Comparison of ENCODE assay signal across 7 cellular contexts in genomic region chr3:72997421-72997961, GRCh38. TPM values are rescaled to one million over a fixed set of nuclear protein-coding genes. Genes with fewer than 3 reads are reported as not detected.
DNase-seq lines count a peak whose midpoint lies in the region; TF ChIP-seq lines count a peak whose summit lies in the region.

No MANE protein-coding gene starts in this region.

- H3K9ac ChIP-seq in ES-I3 (ENCODE audit: low read depth, low read length) (peak overlapping the region; percentile 97), H9 (ENCODE audit: extremely low read depth, insufficient read length, low read length) (peak overlapping the region; percentile 98)

- no peak overlapping the region for H2AFZ ChIP-seq in H9 (ENCODE audit: low read length)

- H3K79me2 ChIP-seq in H9 (ENCODE audit: insufficient read depth, low read length): peaks cover 46% of the 10 kb centered on the region

- peaks cover 23 to 41% of the 10 kb centered on the region in 2 experiments for H3K4me1 Mint-ChIP-seq in H9

- H3K9me3 Mint-ChIP-seq in H9: no peaks in the 10 kb centered on the region

- no peak overlapping the region for H4K91ac ChIP-seq in H9 (ENCODE audit: insufficient read length, low read depth, low read length)

- TF ChIP-seq CTCF in H9 (conservative IDR thresholded peaks at IDR 0.05) (peak; percentile 65), tibial nerve (IDR thresholded peaks at IDR 0.05) (peak; percentile 24 to 59 (median 41))

- peak overlapping the region; percentile 95 to 99 (median 97) for H3K27ac Mint-ChIP-seq in H9

- H2AK5ac ChIP-seq in H9 (ENCODE audit: insufficient read length, low read length): peak overlapping the region; percentile 71

- no peak overlapping the region for H4K8ac ChIP-seq in H9 (replicated peaks; ENCODE audit: insufficient read length, low read depth, low read length)

- H3K4me3 ChIP-seq in esophagus (ENCODE audit: low read depth in 1 of 2, low read length in 2 of 2) (peak overlapping the region; percentile 79 to 95), tibial nerve (peak overlapping the region; percentile 72 to 96 (median 94))

- H4K20me1 ChIP-seq in H9 (ENCODE audit: control insufficient read depth, insufficient read depth, insufficient read length): no peaks in the 10 kb centered on the region

- peak overlapping the region; percentile 84 to 89 for H3K4me3 Mint-ChIP-seq in H9

- H2BK20ac ChIP-seq in H9 (ENCODE audit: low read depth, low read length, poor library complexity, severe bottlenecking): no peak overlapping the region

- no peak overlapping the region for H3K23ac ChIP-seq in H9 (ENCODE audit: insufficient read length, low read depth, low read length)

- no peak for TF ChIP-seq POLR2A in tibial nerve (IDR thresholded peaks at IDR 0.05)

- peaks cover 10% of the 10 kb centered on the region for H3K23me2 ChIP-seq in H9 (ENCODE audit: insufficient read length, low read depth, low read length, poor library complexity, severe bottlenecking)

- TF ChIP-seq EP300 in tibial nerve (IDR thresholded peaks at IDR 0.05): no peak

- no CpG with 5 or more reads among the region's 16 CpGs for WGBS in H9 (ENCODE audit: extremely low coverage, insufficient read length, low lambda C conversion rate)
- WGBS in esophagus, 2 donors: 0 to 1% methylated on average over 16 of the region's 16 CpGs
- 0 to 1% methylated on average over 16 of the region's 16 CpGs for WGBS in tibial nerve, 2 donors

- DNase-seq in H9: no peak
- DNase-seq in NCI-H2227 (lab: John Stamatoyannopoulos, UW; ENCODE audit: unreplicated experiment): peak; percentile 52
- DNase-seq in activated CD4-positive, alpha-beta T cell treated with anti-CD3 and anti-CD28 coated beads, Interleukin-2, amount 50 U/mL, for 24 hours (ENCODE audit: low read depth in 1 of 2, low spot score in 1 of 2): peak; percentile 8 to 26
- DNase-seq in myocyte (ENCODE audit: low read depth): peak; percentile 74
- peak in 1 of 2 donors; percentile 42 for DNase-seq in tibial nerve (ENCODE audit: low spot score in 2 of 2)

- H3K27me3 ChIP-seq in H9 (ENCODE audit: insufficient read depth, low read length) (no peaks in the 10 kb centered on the region), esophagus (ENCODE audit: control insufficient read depth in 1 of 2, insufficient read depth in 2 of 2, low read length in 2 of 2) (no peaks in the 10 kb centered on the region), tibial nerve (no peaks in the 10 kb centered on the region)

- H3K27ac ChIP-seq in H9 (ENCODE audit: insufficient read length, low read depth, low read length) (peak overlapping the region; percentile 83), esophagus (ENCODE audit: low read depth in 2 of 2, low read length in 1 of 2) (peak overlapping the region; percentile 95), tibial nerve (peak overlapping the region; percentile 98 to 100 (median 99))

- no peaks in the 10 kb centered on the region for H3K9me3 ChIP-seq in ES-I3 (ENCODE audit: control insufficient read depth, insufficient read depth, low read length)
- H3K9me3 ChIP-seq in H9 (ENCODE audit: control insufficient read depth, low read depth, low read length): no peaks in the 10 kb centered on the region
- no peaks in the 10 kb centered on the region for H3K9me3 ChIP-seq in esophagus (ENCODE audit: control insufficient read depth in 2 of 2, insufficient read depth in 1 of 2, low read depth in 1 of 2, low read length in 1 of 2)
- H3K9me3 ChIP-seq in tibial nerve: no peaks in the 10 kb centered on the region

- peaks cover 11% of the 10 kb centered on the region for H3K36me3 ChIP-seq in ES-I3 (ENCODE audit: insufficient read depth, low read length)
- H3K36me3 ChIP-seq in esophagus (ENCODE audit: control insufficient read depth in 2 of 2, insufficient read depth in 2 of 2, low read length in 1 of 2): peaks cover 0 to 4% of the 10 kb centered on the region in 2 donors
- H3K36me3 ChIP-seq in tibial nerve: peaks cover 0 to 10% (median 0%) of the 10 kb centered on the region in 3 donors

- H3K4ac ChIP-seq in H9 (ENCODE audit: low read depth, low read length): no peak overlapping the region; the same call in 1 of the 2 replicates

- no peak overlapping the region for H2BK120ac ChIP-seq in H9 (ENCODE audit: low read depth, low read length, poor library complexity, severe bottlenecking)

- H3K27me3 Mint-ChIP-seq in H9 (ENCODE audit: low read depth): no peaks in the 10 kb centered on the region; the same call in 1 of the 2 replicates

- H3K79me1 ChIP-seq in H9 (ENCODE audit: insufficient read depth, low read depth, low read length, poor library complexity, severe bottlenecking): no peaks in the 10 kb centered on the region

- H3K36me3 Mint-ChIP-seq in H9 (ENCODE audit: insufficient read depth in 1 of 3, low read depth in 3 of 3): peaks cover 21 to 47% (median 45%) of the 10 kb centered on the region in 3 experiments

- H2BK5ac ChIP-seq in H9 (ENCODE audit: insufficient read length, low read length): peak overlapping the region; percentile 46

- H3K4me1 ChIP-seq in ES-I3 (ENCODE audit: insufficient read depth, low read length): peaks cover 19% of the 10 kb centered on the region
- no peaks in the 10 kb centered on the region for H3K4me1 ChIP-seq in H9 (ENCODE audit: insufficient read depth, low read length)
- H3K4me1 ChIP-seq in esophagus (ENCODE audit: control insufficient read depth in 2 of 2, insufficient read depth in 2 of 2, low read length in 1 of 2): no peaks in the 10 kb centered on the region
- H3K4me1 ChIP-seq in tibial nerve: peaks cover 0 to 58% (median 25%) of the 10 kb centered on the region in 4 donors

- no peak overlapping the region for H3K56ac ChIP-seq in H9 (ENCODE audit: insufficient read length, low read depth, low read length)

- peak overlapping the region; percentile 90; the same call in 1 of the 2 replicates for H3K14ac ChIP-seq in H9 (ENCODE audit: insufficient read depth, low read length)

- H3K18ac ChIP-seq in H9 (ENCODE audit: insufficient read length, low read depth, low read length): peak overlapping the region; percentile 95

- H3T11ph ChIP-seq in H9 (ENCODE audit: low read length): no peak overlapping the region

- H3K4me2 ChIP-seq in H9 (ENCODE audit: insufficient read depth, insufficient read length, low read length): peak overlapping the region; percentile 91

- peak overlapping the region; percentile 90 for H4K5ac ChIP-seq in H9 (ENCODE audit: insufficient read length, low read depth, low read length)

- peak overlapping the region; percentile 67 for H2BK12ac ChIP-seq in H9 (ENCODE audit: insufficient read length, low read depth, low read length)

- no peak overlapping the region for H2BK15ac ChIP-seq in H9 (ENCODE audit: low read depth, low read length)

RNA-seq across cellular contexts. Expression of gene PPP4R2, which starts 0.9 kb away (rescaled TPM):
- total RNA-seq in H9 (2021) (123 and 132 TPM in 2 replicates), myocyte (95.2 and 124 TPM in 2 replicates), tibial nerve (100 to 1,000 TPM in 1 of 4 donors, 10 to 100 TPM in 3; 72.9 to 134 (median 80.6) TPM)
- 10 to 100 TPM; 13.3 to 14.2 TPM for polyA plus RNA-seq in esophagus
- polyA plus RNA-seq in myocyte (2012): 38.3 TPM
